ENCODE assay signal across 22 cellular contexts in genomic region chr7:121875203-121875602, GRCh38. TPM values are rescaled to one million over a fixed set of nuclear protein-coding genes. Genes with fewer than 3 reads are reported as not detected.
"Had no signal": no experiment of that assay in that cellular context is flagged by ENCODE, and none has a peak within 500 bp of the region (broad histone marks: within the 10 kb centered on the region; RNA-seq: fewer than 3 reads in every experiment).

No MANE protein-coding gene starts in this region.

- H3K4me1 ChIP-seq: prostate gland had no signal

- H3K4me3 ChIP-seq: prostate gland, right atrium auricular region, tibial artery had no signal

- ATAC-seq: activated CD4-positive, alpha-beta T cell treated with anti-CD3 and anti-CD28 coated beads for 36 hours; activated T-helper 17 cell treated with anti-CD3 and anti-CD28 coated beads, Interleukin-2, amount 50 U/mL, for 72 hours; gastroesophageal sphincter; heart left ventricle; left cardiac atrium; naive thymus-derived CD8-positive, alpha-beta T cell had no signal

- H3K9me3 ChIP-seq: esophagus muscularis mucosa, gastroesophageal sphincter, heart left ventricle, prostate gland, right atrium auricular region, tibial artery had no signal

- H3K4me3 Mint-ChIP-seq: activated CD4-positive, alpha-beta memory T cell treated with anti-CD3 and anti-CD28 coated beads, Interleukin-2, amount 10 ng/mL, durations not matched to agents 7 days and 5 days; activated CD4-positive, alpha-beta T cell treated with anti-CD3 and anti-CD28 coated beads for 36 hours; activated naive CD8-positive, alpha-beta T cell treated with anti-CD3 and anti-CD28 coated beads for 36 hours; activated T-helper 17 cell treated with anti-CD3 and anti-CD28 coated beads, Interleukin-2, amount 50 U/mL, for 72 hours; central memory CD8-positive, alpha-beta T cell; naive thymus-derived CD8-positive, alpha-beta T cell had no signal

- H3K27ac Mint-ChIP-seq: activated CD4-positive, alpha-beta memory T cell treated with anti-CD3 and anti-CD28 coated beads, Interleukin-2, amount 10 ng/mL, durations not matched to agents 7 days and 5 days; activated CD4-positive, alpha-beta T cell treated with anti-CD3 and anti-CD28 coated beads for 36 hours; activated naive CD8-positive, alpha-beta T cell treated with anti-CD3 and anti-CD28 coated beads for 36 hours; activated T-helper 17 cell treated with anti-CD3 and anti-CD28 coated beads, Interleukin-2, amount 50 U/mL, for 72 hours; naive thymus-derived CD8-positive, alpha-beta T cell had no signal

- FAIRE-seq: urothelium cell line had no signal

- H3K27me3 ChIP-seq: right atrium auricular region had no signal

- H3K27ac ChIP-seq: coronary artery, esophagus muscularis mucosa, gastroesophageal sphincter, heart left ventricle, prostate gland, right atrium auricular region, tibial artery had no signal

- H3K36me3 ChIP-seq: esophagus muscularis mucosa, gastroesophageal sphincter, heart left ventricle, prostate gland, right atrium auricular region, tibial artery had no signal

- DNase-seq: activated CD4-positive, alpha-beta memory T cell treated with anti-CD3 and anti-CD28 coated beads, Interleukin-2, amount 10 ng/mL, durations not matched to agents 7 days and 5 days; activated CD4-positive, alpha-beta T cell treated with anti-CD3 and anti-CD28 coated beads for 36 hours; activated naive CD4-positive, alpha-beta T cell; activated naive CD8-positive, alpha-beta T cell treated with anti-CD3 and anti-CD28 coated beads for 36 hours; activated T-cell treated with anti-CD3 and anti-CD28 coated beads, Interleukin-2, amount 50 U/mL, for 1 hour; amniotic stem cell; heart left ventricle; left cardiac atrium; mesendoderm; naive thymus-derived CD8-positive, alpha-beta T cell; stimulated activated CD4-positive, alpha-beta T cell treated with anti-CD3 and anti-CD28 coated beads, Interleukin-2, amount 100 ng/mL, for 24 hours; stimulated activated naive CD4-positive, alpha-beta T cell treated with Interleukin-2 at 50 U/mL for 16 hours; T-helper 2 cell; tibial artery had no signal

- H3K9me3 Mint-ChIP-seq: activated CD4-positive, alpha-beta memory T cell treated with anti-CD3 and anti-CD28 coated beads, Interleukin-2, amount 10 ng/mL, durations not matched to agents 7 days and 5 days; activated naive CD8-positive, alpha-beta T cell treated with anti-CD3 and anti-CD28 coated beads for 36 hours had no signal

RNA-seq across cellular contexts. Expression of gene PTPRZ1, which starts 2.2 kb away (rescaled TPM):
- total RNA-seq: activated CD4-positive, alpha-beta memory T cell treated with anti-CD3 and anti-CD28 coated beads, Interleukin-2, amount 10 ng/mL, durations not matched to agents 7 days and 5 days; activated CD4-positive, alpha-beta T cell treated with anti-CD3 and anti-CD28 coated beads for 36 hours; activated naive CD8-positive, alpha-beta T cell treated with anti-CD3 and anti-CD28 coated beads for 36 hours; activated T-helper 17 cell treated with anti-CD3 and anti-CD28 coated beads, Interleukin-2, amount 50 U/mL, for 72 hours; naive thymus-derived CD8-positive, alpha-beta T cell had no signal
- polyA plus RNA-seq: naive thymus-derived CD8-positive, alpha-beta T cell had no signal
